In the genomic region with DNA sequence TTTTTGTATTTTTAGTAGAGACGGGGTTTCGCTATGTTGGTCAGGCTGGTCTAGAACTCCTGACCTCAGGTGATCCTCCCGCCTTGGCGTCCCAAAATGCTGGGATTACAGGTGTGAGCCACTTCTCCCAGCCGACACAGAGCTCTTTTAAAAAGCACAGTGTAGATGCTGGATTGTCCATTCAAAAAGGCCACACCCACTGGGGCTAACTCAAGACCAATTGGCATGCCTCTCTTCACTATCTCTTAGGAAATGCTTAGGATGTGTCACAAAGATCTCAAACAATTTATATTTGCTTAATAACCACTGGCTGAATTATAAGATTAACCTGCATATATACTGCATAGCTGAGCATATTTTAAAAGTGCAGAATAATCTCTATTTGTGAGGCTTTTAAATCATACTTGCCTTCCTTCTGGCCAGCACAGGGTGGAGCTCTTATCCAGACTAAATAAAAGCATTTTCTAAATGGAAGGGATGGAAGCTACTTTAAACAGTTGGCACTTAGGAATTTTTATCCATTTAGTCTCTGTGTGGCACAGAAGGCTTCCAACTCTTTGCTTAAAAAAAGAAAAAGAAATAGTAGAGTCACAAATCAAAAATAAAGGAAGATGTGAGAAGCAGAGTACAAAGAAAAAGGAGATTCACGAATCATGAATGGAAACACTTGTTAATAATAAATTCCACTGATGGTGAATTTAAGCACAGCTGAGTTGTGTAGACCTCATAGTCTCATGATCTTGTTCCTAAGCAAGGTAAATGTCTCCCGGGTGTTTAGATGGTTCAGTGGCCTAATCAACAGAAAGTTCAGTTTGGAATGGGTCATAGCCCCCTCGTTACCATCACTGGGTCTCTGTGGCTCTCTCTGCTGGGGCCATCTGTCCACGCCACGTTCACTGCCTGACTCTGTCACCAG, we compare ENCODE assay signal across 9 cellular contexts. TPM values are rescaled to one million over a fixed set of nuclear protein-coding genes. Genes with fewer than 3 reads are reported as not detected.
DNase-seq lines count a peak whose midpoint lies in the region; ATAC-seq, FAIRE-seq and TF ChIP-seq lines count a peak whose summit lies in the region.
"Had no signal": no experiment of that assay in that cellular context is flagged by ENCODE, and none has a peak within 500 bp of the region (broad histone marks: within the 10 kb centered on the region; RNA-seq: fewer than 3 reads in every experiment).

No MANE protein-coding gene starts in this region.

- TF ChIP-seq CTCF in HEK293 (tag by site-specific recombination; IDR thresholded peaks at IDR 0.05) (no peak), keratinocyte (optimal IDR thresholded peaks at IDR 0.05 in 1 of 3, IDR thresholded peaks at IDR 0.05 in 1 of 3, conservative IDR thresholded peaks at IDR 0.05 in 1 of 3; ENCODE audit: extremely low read depth in 1 of 3, insufficient read depth in 2 of 3, low read length in 3 of 3) (peak in 2 of 3 experiments; percentile 21 to 36)

- FAIRE-seq in keratinocyte (lab: Jason Lieb, UNC) (no peak), GM12892 (lab: Jason Lieb, UNC) (no peak)

- H4K20me1 ChIP-seq in keratinocyte (ENCODE audit: control insufficient read depth, extremely low read depth, insufficient read depth, low read length), result no peaks in the 10 kb centered on the region

- ATAC-seq in GM21367 (IDR thresholded peaks at IDR 0.05; ENCODE audit: unreplicated experiment), result no peak

- H3K9me3 ChIP-seq in HEK293 (ENCODE audit: control insufficient read depth, insufficient read depth, low read depth, low read length) (no peaks in the 10 kb centered on the region), keratinocyte (ENCODE audit: control insufficient read depth, low read depth, low read length) (no peaks in the 10 kb centered on the region)

- H3K4me1 ChIP-seq in HEK293 (ENCODE audit: control insufficient read depth, insufficient read depth, low read length) (no peaks in the 10 kb centered on the region), keratinocyte (ENCODE audit: control insufficient read depth, extremely low read depth, insufficient read depth, low read length) (no peaks in the 10 kb centered on the region)

- H3K27me3 ChIP-seq in keratinocyte (ENCODE audit: control insufficient read depth, extremely low read depth, insufficient read depth, low read length), result no peaks in the 10 kb centered on the region

- H3K4me3 ChIP-seq in HEK293 (ENCODE audit: low read depth, low read length) (no peak overlapping the region), keratinocyte (ENCODE audit: control insufficient read depth in 2 of 3, extremely low read depth in 1 of 3, insufficient read depth in 2 of 3, low read depth in 1 of 3, low read length in 3 of 3) (no peak overlapping the region)

- no peaks in the 10 kb centered on the region for H3K9me1 ChIP-seq in keratinocyte (ENCODE audit: control insufficient read depth, extremely low read depth, insufficient read depth, low read length)

- H3K27ac ChIP-seq in HEK293 (ENCODE audit: extremely low read depth, low read depth, low read length) (no peak overlapping the region), keratinocyte (ENCODE audit: control insufficient read depth, insufficient read depth, low read length) (no peak overlapping the region)

- H3K36me3 ChIP-seq in HEK293 (ENCODE audit: control insufficient read depth in 2 of 2, insufficient read depth in 1 of 2, low read length in 2 of 2) (no peaks in the 10 kb centered on the region), keratinocyte (ENCODE audit: control insufficient read depth in 2 of 2, extremely low read depth in 1 of 2, insufficient read depth in 2 of 2, low read length in 2 of 2) (no peaks in the 10 kb centered on the region)

- no peak overlapping the region for H2AFZ ChIP-seq in keratinocyte (ENCODE audit: control insufficient read depth, low read length)

- DNase-seq in COR-L47 (lab: John Stamatoyannopoulos, UW) (peak; percentile 4), SW480 (ENCODE audit: low spot score) (peak; percentile 55), keratinocyte (ENCODE audit: low read depth, low spot score) (no peak), mucosa of gallbladder (ENCODE audit: low spot score) (no peak), GM12892 (ENCODE audit: insufficient read length) (no peak), amniotic stem cell (lab: John Stamatoyannopoulos, UW) (no peak)
- DNase-seq: naive B cell had no signal

- CTCF ChIA-PET in HEK293 (lab: Yijun Ruan, JAX), result interaction anchor here (0.6 to 6.1 kb wide), 34 partner anchors 8 to 1309 kb away, joined by 3 to 47 read pairs (median 4); a partner anchor contains a TSS

- dilution Hi-C loops in keratinocyte (cut with MboI; ENCODE audit: extremely low pct_ligation_motif_present, low sequenced_read_pairs), result no loop called here

- POLR2A ChIA-PET in HEK293 (lab: Yijun Ruan, JAX), result interaction anchor here (1.0 to 1.9 kb wide), 2 partner anchors 140 to 153 kb away, joined by 3 to 14 read pairs; a partner anchor contains a TSS

- no peaks in the 10 kb centered on the region for H3K79me2 ChIP-seq in keratinocyte (ENCODE audit: control insufficient read depth, insufficient read depth, low read length)

- no peak overlapping the region for H3K4me2 ChIP-seq in keratinocyte (ENCODE audit: control insufficient read depth, extremely low read depth, insufficient read depth, low read depth, low read length)

- no peak for TF ChIP-seq POLR2A in GM12892 (IDR thresholded peaks at IDR 0.05; ENCODE audit: low read depth, low read length)

- H3K9ac ChIP-seq in keratinocyte (ENCODE audit: control insufficient read depth, extremely low read depth, insufficient read depth, low read length), result no peak overlapping the region

TF ChIP-seq in HEK293, 187 proteins besides CTCF, POLR2A, EP300 and RAD21:
- TF ChIP-seq ZNF335 (tag by site-specific recombination; conservative IDR thresholded peaks at IDR 0.05) (no peak), ZNF654 (tag by site-specific recombination; IDR thresholded peaks at IDR 0.05; ENCODE audit: low read depth) (peak; percentile 51; the same call in 1 of the 2 replicates), ZNF558 (tag by site-specific recombination; IDR thresholded peaks at IDR 0.05) (no peak), KLF9 (tag by site-specific recombination; IDR thresholded peaks at IDR 0.05; ENCODE audit: low read depth) (peak; percentile 24; the same call in 1 of the 2 replicates)

RNA-seq across cellular contexts. Expression of a gene that starts 22.4 kb away (rescaled TPM):
- polyA plus RNA-seq in keratinocyte, result not detected in 3 replicates
- not detected for polyA plus RNA-seq in keratinocyte (2011; ENCODE audit: low read depth)
- polyA plus RNA-seq in keratinocyte (2011; cell fraction: cytosol; rRNA removed), result not detected in 2 replicates
- not detected in 2 replicates for polyA plus RNA-seq in keratinocyte (2011; cell fraction: nucleus; rRNA removed)
- not detected in 2 replicates for polyA plus RNA-seq in keratinocyte (2012; ENCODE audit: low replicate concordance)
- not detected in 3 replicates for polyA minus RNA-seq in keratinocyte
- not detected for polyA minus RNA-seq in keratinocyte (2011; cell fraction: cytosol; rRNA and poly(A)+ RNA removed)
- polyA minus RNA-seq in keratinocyte (2011; cell fraction: nucleus; rRNA and poly(A)+ RNA removed), result not detected in 2 replicates
- total RNA-seq in mucosa of gallbladder, result not detected
- not detected for polyA plus RNA-seq in GM12892 (2012; ENCODE audit: missing spikeins)

RNA-seq across cellular contexts. Expression of a gene that starts 27.7 kb away (rescaled TPM):
- polyA plus RNA-seq in keratinocyte, result not detected in 3 replicates
- not detected for polyA plus RNA-seq in keratinocyte (2011; ENCODE audit: low read depth)
- not detected in 2 replicates for polyA plus RNA-seq in keratinocyte (2011; cell fraction: cytosol; rRNA removed)
- polyA plus RNA-seq in keratinocyte (2011; cell fraction: nucleus; rRNA removed), result not detected in 2 replicates
- not detected in 2 replicates for polyA plus RNA-seq in keratinocyte (2012; ENCODE audit: low replicate concordance)
- not detected in 3 replicates for polyA minus RNA-seq in keratinocyte
- polyA minus RNA-seq in keratinocyte (2011; cell fraction: cytosol; rRNA and poly(A)+ RNA removed), result not detected
- polyA minus RNA-seq in keratinocyte (2011; cell fraction: nucleus; rRNA and poly(A)+ RNA removed), result not detected in 2 replicates
- not detected for total RNA-seq in mucosa of gallbladder
- polyA plus RNA-seq in GM12892 (2012; ENCODE audit: missing spikeins), result not detected

RNA-seq across cellular contexts. Expression of a gene that starts 44.0 kb away (rescaled TPM):
- not detected in 3 replicates for polyA plus RNA-seq in keratinocyte
- polyA plus RNA-seq in keratinocyte (2011; ENCODE audit: low read depth), result not detected
- not detected in 2 replicates for polyA plus RNA-seq in keratinocyte (2011; cell fraction: cytosol; rRNA removed)
- polyA plus RNA-seq in keratinocyte (2011; cell fraction: nucleus; rRNA removed), result not detected in 2 replicates
- not detected in 2 replicates for polyA plus RNA-seq in keratinocyte (2012; ENCODE audit: low replicate concordance)
- polyA minus RNA-seq in keratinocyte, result not detected in 3 replicates
- polyA minus RNA-seq in keratinocyte (2011; cell fraction: cytosol; rRNA and poly(A)+ RNA removed), result not detected
- not detected in 2 replicates for polyA minus RNA-seq in keratinocyte (2011; cell fraction: nucleus; rRNA and poly(A)+ RNA removed)
- total RNA-seq in mucosa of gallbladder, result not detected
- not detected for polyA plus RNA-seq in GM12892 (2012; ENCODE audit: missing spikeins)

Comparison
In these comparisons a context has a peak if more than half of its experiments do, and no peak if none do; other contexts are left out.
1. DNase-seq: peak in COR-L47 (single experiment) and SW480 (single experiment); none in keratinocyte (single experiment), mucosa of gallbladder (single experiment), GM12892 (single experiment) and amniotic stem cell (single experiment).